Comparison of ENCODE assay signal across 1 cellular context in the genomic region with DNA sequence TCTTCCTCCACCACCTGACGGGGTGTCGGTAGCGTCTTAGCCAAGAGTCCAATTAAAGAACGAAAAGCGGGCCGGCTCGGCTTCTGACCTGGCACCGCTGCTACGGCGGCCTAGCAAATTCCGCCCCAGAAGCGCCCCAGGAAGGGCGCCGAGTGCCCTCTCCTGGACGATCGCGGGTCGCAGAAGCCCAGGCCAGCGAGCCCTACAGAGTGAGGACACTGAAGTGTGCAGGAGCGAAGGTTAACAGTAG.
TF ChIP-seq lines count a peak whose summit lies in the region.

No MANE protein-coding gene starts in this region.

TF ChIP-seq in HepG2, 621 proteins besides CTCF, POLR2A, EP300 and RAD21 (continued from another document and continues in another):
- no peak for TF ChIP-seq SNAPC4 (CRISPR knock-in tag; IDR thresholded peaks at IDR 0.05)
- TF ChIP-seq RELA (CRISPR knock-in tag; IDR thresholded peaks at IDR 0.05): no peak; the same call in 1 of the 2 replicates
- TF ChIP-seq ZNF747 (CRISPR knock-in tag; IDR thresholded peaks at IDR 0.05; ENCODE audit: borderline replicate concordance): no peak
- no peak; the same call in 1 of the 2 replicates for TF ChIP-seq ZNF547 (CRISPR knock-in tag; IDR thresholded peaks at IDR 0.05)
- TF ChIP-seq SIN3B (IDR thresholded peaks at IDR 0.05; ENCODE audit: low read length): no peak
- no peak for TF ChIP-seq RNF2 (conservative IDR thresholded peaks at IDR 0.05; ENCODE audit: low read depth)
- TF ChIP-seq MEIS1 (CRISPR knock-in tag; IDR thresholded peaks at IDR 0.05; ENCODE audit: borderline replicate concordance): peak; percentile 20
- no peak for TF ChIP-seq TBP (CRISPR knock-in tag; IDR thresholded peaks at IDR 0.05)
- TF ChIP-seq PAWR (CRISPR knock-in tag; IDR thresholded peaks at IDR 0.05; ENCODE audit: borderline replicate concordance): no peak
- TF ChIP-seq EHMT2 (IDR thresholded peaks at IDR 0.05; ENCODE audit: borderline replicate concordance, low read depth, low read length): no peak
- TF ChIP-seq ZNF550 (CRISPR knock-in tag; IDR thresholded peaks at IDR 0.05; ENCODE audit: borderline replicate concordance): no peak
- peak; percentile 5; the same call in 1 of the 2 replicates for TF ChIP-seq ELF1 (CRISPR knock-in tag; IDR thresholded peaks at IDR 0.05)
- no peak for TF ChIP-seq GATAD1 (CRISPR knock-in tag; IDR thresholded peaks at IDR 0.05)
- no peak for TF ChIP-seq SETDB1 (CRISPR knock-in tag; IDR thresholded peaks at IDR 0.05; ENCODE audit: borderline replicate concordance)
- peak; percentile 8; the same call in 1 of the 2 replicates for TF ChIP-seq SAFB2 (CRISPR knock-in tag; IDR thresholded peaks at IDR 0.05; ENCODE audit: borderline replicate concordance, low read depth)
- peak; percentile 39; the same call in 1 of the 2 replicates for TF ChIP-seq MIER3 (CRISPR knock-in tag; IDR thresholded peaks at IDR 0.05; ENCODE audit: borderline replicate concordance)
- TF ChIP-seq FLYWCH1 (CRISPR knock-in tag; IDR thresholded peaks at IDR 0.05): no peak
- no peak for TF ChIP-seq ZNF577 (CRISPR knock-in tag; IDR thresholded peaks at IDR 0.05; ENCODE audit: borderline replicate concordance, low read depth)
- no peak for TF ChIP-seq ZNF724P (CRISPR knock-in tag; IDR thresholded peaks at IDR 0.05; ENCODE audit: borderline replicate concordance)
- no peak for TF ChIP-seq RFX5 (IDR thresholded peaks at IDR 0.05; ENCODE audit: low read depth, low read length)
- no peak for TF ChIP-seq ZNF7 (CRISPR knock-in tag; IDR thresholded peaks at IDR 0.05)
- no peak for TF ChIP-seq ZNF460 (CRISPR knock-in tag; IDR thresholded peaks at IDR 0.05; ENCODE audit: borderline replicate concordance)
- TF ChIP-seq MED1 (CRISPR knock-in tag; IDR thresholded peaks at IDR 0.05): 0 out of 2 replicates have a peak, but pooled peaks have one; percentile 2
- TF ChIP-seq HMGA1 (CRISPR knock-in tag; conservative IDR thresholded peaks at IDR 0.05): no peak
- no peak for TF ChIP-seq HNRNPK (IDR thresholded peaks at IDR 0.05; ENCODE audit: low read depth, low read length, poor library complexity, severe bottlenecking)
- no peak for TF ChIP-seq KAT2B (IDR thresholded peaks at IDR 0.05; ENCODE audit: borderline replicate concordance, low read depth, low read length)
- TF ChIP-seq E2F2 (CRISPR knock-in tag; IDR thresholded peaks at IDR 0.05; ENCODE audit: borderline replicate concordance): no peak
- no peak for TF ChIP-seq GATA4 (IDR thresholded peaks at IDR 0.05; ENCODE audit: borderline replicate concordance, low read depth)
- TF ChIP-seq, protein P1, sequence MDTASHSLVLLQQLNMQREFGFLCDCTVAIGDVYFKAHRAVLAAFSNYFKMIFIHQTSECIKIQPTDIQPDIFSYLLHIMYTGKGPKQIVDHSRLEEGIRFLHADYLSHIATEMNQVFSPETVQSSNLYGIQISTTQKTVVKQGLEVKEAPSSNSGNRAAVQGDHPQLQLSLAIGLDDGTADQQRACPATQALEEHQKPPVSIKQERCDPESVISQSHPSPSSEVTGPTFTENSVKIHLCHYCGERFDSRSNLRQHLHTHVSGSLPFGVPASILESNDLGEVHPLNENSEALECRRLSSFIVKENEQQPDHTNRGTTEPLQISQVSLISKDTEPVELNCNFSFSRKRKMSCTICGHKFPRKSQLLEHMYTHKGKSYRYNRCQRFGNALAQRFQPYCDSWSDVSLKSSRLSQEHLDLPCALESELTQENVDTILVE (CRISPR knock-in tag; IDR thresholded peaks at IDR 0.05): no peak
- no peak for TF ChIP-seq HOXA9 (CRISPR knock-in tag; IDR thresholded peaks at IDR 0.05; ENCODE audit: borderline replicate concordance)
- no peak for TF ChIP-seq SMC3 (IDR thresholded peaks at IDR 0.05; ENCODE audit: low read length)
- no peak; the same call in 1 of the 2 replicates for TF ChIP-seq NKX3-1 (CRISPR knock-in tag; IDR thresholded peaks at IDR 0.05)
- no peak for TF ChIP-seq ZNF225 (CRISPR knock-in tag; IDR thresholded peaks at IDR 0.05)
- TF ChIP-seq KAT8 (CRISPR knock-in tag; IDR thresholded peaks at IDR 0.05): peak; percentile 80
- TF ChIP-seq CHD2 (IDR thresholded peaks at IDR 0.05; ENCODE audit: low read depth, low read length): no peak
- TF ChIP-seq, protein P2, sequence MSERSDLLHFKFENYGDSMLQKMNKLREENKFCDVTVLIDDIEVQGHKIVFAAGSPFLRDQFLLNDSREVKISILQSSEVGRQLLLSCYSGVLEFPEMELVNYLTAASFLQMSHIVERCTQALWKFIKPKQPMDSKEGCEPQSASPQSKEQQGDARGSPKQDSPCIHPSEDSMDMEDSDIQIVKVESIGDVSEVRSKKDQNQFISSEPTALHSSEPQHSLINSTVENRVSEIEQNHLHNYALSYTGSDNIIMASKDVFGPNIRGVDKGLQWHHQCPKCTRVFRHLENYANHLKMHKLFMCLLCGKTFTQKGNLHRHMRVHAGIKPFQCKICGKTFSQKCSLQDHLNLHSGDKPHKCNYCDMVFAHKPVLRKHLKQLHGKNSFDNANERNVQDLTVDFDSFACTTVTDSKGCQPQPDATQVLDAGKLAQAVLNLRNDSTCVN (CRISPR knock-in tag; IDR thresholded peaks at IDR 0.05; ENCODE audit: borderline replicate concordance): 0 out of 2 replicates have a peak, but pooled peaks have one; percentile 11
- no peak for TF ChIP-seq ZKSCAN1 (IDR thresholded peaks at IDR 0.05; ENCODE audit: low read length)
- no peak for TF ChIP-seq HMG20A (CRISPR knock-in tag; IDR thresholded peaks at IDR 0.05; ENCODE audit: borderline replicate concordance)
- TF ChIP-seq ZFP91 (CRISPR knock-in tag; IDR thresholded peaks at IDR 0.05; ENCODE audit: borderline replicate concordance): peak; percentile 80; the same call in 1 of the 2 replicates
- TF ChIP-seq ARNTL (CRISPR knock-in tag; IDR thresholded peaks at IDR 0.05): no peak; the same call in 1 of the 2 replicates
- TF ChIP-seq, protein P3, sequence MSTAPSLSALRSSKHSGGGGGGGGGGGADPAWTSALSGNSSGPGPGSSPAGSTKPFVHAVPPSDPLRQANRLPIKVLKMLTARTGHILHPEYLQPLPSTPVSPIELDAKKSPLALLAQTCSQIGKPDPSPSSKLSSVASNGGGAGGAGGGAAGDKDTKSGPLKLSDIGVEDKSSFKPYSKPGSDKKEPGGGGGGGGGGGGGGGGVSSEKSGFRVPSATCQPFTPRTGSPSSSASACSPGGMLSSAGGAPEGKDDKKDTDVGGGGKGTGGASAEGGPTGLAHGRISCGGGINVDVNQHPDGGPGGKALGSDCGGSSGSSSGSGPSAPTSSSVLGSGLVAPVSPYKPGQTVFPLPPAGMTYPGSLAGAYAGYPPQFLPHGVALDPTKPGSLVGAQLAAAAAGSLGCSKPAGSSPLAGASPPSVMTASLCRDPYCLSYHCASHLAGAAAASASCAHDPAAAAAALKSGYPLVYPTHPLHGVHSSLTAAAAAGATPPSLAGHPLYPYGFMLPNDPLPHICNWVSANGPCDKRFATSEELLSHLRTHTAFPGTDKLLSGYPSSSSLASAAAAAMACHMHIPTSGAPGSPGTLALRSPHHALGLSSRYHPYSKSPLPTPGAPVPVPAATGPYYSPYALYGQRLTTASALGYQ (CRISPR knock-in tag; IDR thresholded peaks at IDR 0.05): no peak
- TF ChIP-seq NFKBIZ (CRISPR knock-in tag; IDR thresholded peaks at IDR 0.05): no peak
- no peak for TF ChIP-seq CEBPG (CRISPR knock-in tag; IDR thresholded peaks at IDR 0.05)
- TF ChIP-seq, protein P4, sequence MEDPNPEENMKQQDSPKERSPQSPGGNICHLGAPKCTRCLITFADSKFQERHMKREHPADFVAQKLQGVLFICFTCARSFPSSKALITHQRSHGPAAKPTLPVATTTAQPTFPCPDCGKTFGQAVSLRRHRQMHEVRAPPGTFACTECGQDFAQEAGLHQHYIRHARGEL (CRISPR knock-in tag; IDR thresholded peaks at IDR 0.05): no peak
- peak; percentile 10 for TF ChIP-seq XRCC5 (optimal IDR thresholded peaks at IDR 0.05; ENCODE audit: low read length)
- no peak for TF ChIP-seq ZNF839 (CRISPR knock-in tag; IDR thresholded peaks at IDR 0.05; ENCODE audit: borderline replicate concordance)
- TF ChIP-seq SNAI1 (CRISPR knock-in tag; IDR thresholded peaks at IDR 0.05; ENCODE audit: borderline replicate concordance): no peak
- peak; percentile 33 for TF ChIP-seq YY1 (IDR thresholded peaks at IDR 0.05; ENCODE audit: insufficient read depth, insufficient replicate concordance, low read depth, low read length)
- no peak for TF ChIP-seq PLSCR1 (CRISPR knock-in tag; IDR thresholded peaks at IDR 0.05; ENCODE audit: borderline replicate concordance)
- TF ChIP-seq SMAD3 (CRISPR knock-in tag; IDR thresholded peaks at IDR 0.05): 0 out of 2 replicates have a peak, but pooled peaks have one; percentile 18
- TF ChIP-seq ASH2L (IDR thresholded peaks at IDR 0.05; ENCODE audit: insufficient read length, low read depth, low read length): no peak
- TF ChIP-seq, protein P5, sequence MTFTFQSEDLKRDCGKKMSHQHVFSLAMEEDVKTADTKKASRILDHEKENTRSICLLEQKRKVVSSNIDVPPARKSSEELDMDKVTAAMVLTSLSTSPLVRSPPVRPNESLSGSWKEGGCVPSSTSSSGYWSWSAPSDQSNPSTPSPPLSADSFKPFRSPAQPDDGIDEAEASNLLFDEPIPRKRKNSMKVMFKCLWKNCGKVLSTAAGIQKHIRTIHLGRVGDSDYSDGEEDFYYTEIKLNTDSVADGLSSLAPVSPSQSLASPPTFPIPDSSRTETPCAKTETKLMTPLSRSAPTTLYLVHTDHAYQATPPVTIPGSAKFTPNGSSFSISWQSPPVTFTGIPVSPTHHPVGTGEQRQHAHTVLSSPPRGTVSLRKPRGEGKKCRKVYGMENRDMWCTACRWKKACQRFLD (CRISPR knock-in tag; IDR thresholded peaks at IDR 0.05; ENCODE audit: borderline replicate concordance): no peak; the same call in 1 of the 2 replicates
- no peak for TF ChIP-seq SUZ12 (IDR thresholded peaks at IDR 0.05; ENCODE audit: low read depth, low read length)
- no peak for TF ChIP-seq ZNF572 (CRISPR knock-in tag; IDR thresholded peaks at IDR 0.05)
- TF ChIP-seq KMT2B (CRISPR knock-in tag; IDR thresholded peaks at IDR 0.05): peak; percentile 5; the same call in 1 of the 2 replicates
- TF ChIP-seq RFXAP (CRISPR knock-in tag; IDR thresholded peaks at IDR 0.05; ENCODE audit: borderline replicate concordance): no peak
- TF ChIP-seq ZSCAN9 (CRISPR knock-in tag; IDR thresholded peaks at IDR 0.05; ENCODE audit: borderline replicate concordance): no peak
- TF ChIP-seq SRSF4 (IDR thresholded peaks at IDR 0.05; ENCODE audit: low read depth, low read length, poor library complexity, severe bottlenecking): no peak
- TF ChIP-seq ZNF703 (CRISPR knock-in tag; IDR thresholded peaks at IDR 0.05; ENCODE audit: borderline replicate concordance): no peak
- no peak for TF ChIP-seq ZNF841 (CRISPR knock-in tag; IDR thresholded peaks at IDR 0.05; ENCODE audit: borderline replicate concordance)
